8 cellular contexts compared by ENCODE assay signal in genomic region chr9:93143830-93144530, GRCh38. TPM values are rescaled to one million over a fixed set of nuclear protein-coding genes. Genes with fewer than 3 reads are reported as not detected.
A peak's percentile ranks its signal among the peaks of the same experiment; 100 is the strongest.
DNase-seq lines count a peak whose midpoint lies in the region; ATAC-seq and TF ChIP-seq lines count a peak whose summit lies in the region.

No MANE protein-coding gene starts in this region.

- no peaks in the 10 kb centered on the region for H3K27me3 ChIP-seq in psoas muscle (ENCODE audit: insufficient read depth in 3 of 3, low read length in 2 of 3)
- no peaks in the 10 kb centered on the region for H3K27me3 ChIP-seq in endodermal cell (ENCODE audit: control insufficient read depth, insufficient read depth, low read length, poor library complexity, severe bottlenecking)

- WGBS in psoas muscle, 3 donors = 17 to 30% (median 21%) methylated on average over 15 of the region's 15 CpGs
- 83 to 89% methylated on average over 8 to 13 of the region's 15 CpGs for WGBS in endodermal cell (ENCODE audit: insufficient coverage in 1 of 2, insufficient read length in 1 of 2), 2 experiments

- H3K9me3 Mint-ChIP-seq in endodermal cell = peaks cover 4% of the 10 kb centered on the region

- H3K4me1 ChIP-seq in psoas muscle (peaks cover 14% of the 10 kb centered on the region), endodermal cell (ENCODE audit: control insufficient read depth, insufficient read depth, low read length) (no peaks in the 10 kb centered on the region)

- H3K27me3 Mint-ChIP-seq in endodermal cell (ENCODE audit: insufficient read depth) = no peaks in the 10 kb centered on the region

- TF ChIP-seq CTCF in psoas muscle (IDR thresholded peaks at IDR 0.05) = no peak
- no peak for TF ChIP-seq CTCF in endodermal cell (conservative IDR thresholded peaks at IDR 0.05)

- H3K36me3 ChIP-seq in KOPT-K1 (ENCODE audit: insufficient read depth, low read length) = no peaks in the 10 kb centered on the region
- no peaks in the 10 kb centered on the region for H3K36me3 ChIP-seq in psoas muscle (ENCODE audit: insufficient read depth in 1 of 2, low read depth in 1 of 2)
- H3K36me3 ChIP-seq in endodermal cell (ENCODE audit: control insufficient read depth, insufficient read depth, low read length) = no peaks in the 10 kb centered on the region

- peak; percentile 73 to 85 (median 80) for ATAC-seq in psoas muscle

- no peak overlapping the region for H3K4me3 Mint-ChIP-seq in endodermal cell

- H3K27ac ChIP-seq in KOPT-K1 (ENCODE audit: low read depth, low read length, poor library complexity, severe bottlenecking) (peak overlapping the region; percentile 77), psoas muscle (peak overlapping the region; percentile 76), endodermal cell (ENCODE audit: low read depth, low read length) (no peak overlapping the region)

- peak; percentile 40 to 48 for DNase-seq in activated CD4-positive, alpha-beta T cell treated with anti-CD3 and anti-CD28 coated beads, Interleukin-2, amount 50 U/mL, for 48 hours
- DNase-seq in ecto neural progenitor cell (ENCODE audit: low spot score) (peak; percentile 42), psoas muscle (peak; percentile 40 to 83), endodermal cell (no peak), NCI-H526 treated with DMSO at 0.1 percent for 48 hours (lab: John Stamatoyannopoulos, UW) (no peak), NCI-H774 (lab: John Stamatoyannopoulos, UW) (no peak), NCI-H1105 treated with DMSO at 0.1 percent for 48 hours (lab: John Stamatoyannopoulos, UW) (no peak)

- H3K9ac ChIP-seq in endodermal cell (ENCODE audit: extremely low read depth, low read length, poor library complexity, severe bottlenecking) = no peak overlapping the region

- H3K9me3 ChIP-seq in KOPT-K1 (ENCODE audit: insufficient read depth, low read length, poor library complexity, severe bottlenecking) (no peaks in the 10 kb centered on the region), psoas muscle (no peaks in the 10 kb centered on the region), endodermal cell (ENCODE audit: control insufficient read depth, low read length) (no peaks in the 10 kb centered on the region)

- no peak overlapping the region for H3K27ac Mint-ChIP-seq in endodermal cell

- peaks cover 1% of the 10 kb centered on the region for H3K4me1 Mint-ChIP-seq in endodermal cell

- H3K4me3 ChIP-seq in psoas muscle (no peak overlapping the region), endodermal cell (ENCODE audit: low read length) (no peak overlapping the region)

- no peaks in the 10 kb centered on the region for H3K36me3 Mint-ChIP-seq in endodermal cell (ENCODE audit: low read depth)

- intact Hi-C loops in psoas muscle (cut with DNase I) = loop anchor here (2.0 to 5.0 kb wide), 2 partner anchors 31 to 37 kb away; no protein-coding TSS in a partner anchor

RNA-seq across cellular contexts. Expression of gene NINJ1, which starts 9.9 kb away (rescaled TPM):
- total RNA-seq in psoas muscle (10 to 100 TPM; 17.8 to 24.8 (median 21.2) TPM), endodermal cell (10 to 100 TPM; 24.2 to 32.0 TPM)
- 10 to 100 TPM; 19.2 to 40.1 (median 22.8) TPM for polyA plus RNA-seq in psoas muscle
- 29.8 TPM for polyA plus RNA-seq in endodermal cell (2013, experiment 1 of 2)
- polyA plus RNA-seq in endodermal cell (2013, experiment 2 of 2) = 28.4 TPM

RNA-seq across cellular contexts. Expression of gene WNK2, which starts 40.0 kb away (rescaled TPM):
- total RNA-seq in psoas muscle (10 to 100 TPM; 35.5 to 58.8 (median 43.0) TPM), endodermal cell (10 to 100 TPM; 46.1 to 48.8 TPM)
- 10 to 100 TPM in 2 of 3 donors, 1 to 10 TPM in 1; 8.1 to 22.5 (median 11.9) TPM for polyA plus RNA-seq in psoas muscle
- polyA plus RNA-seq in endodermal cell (2013, experiment 1 of 2) = 34.8 TPM
- polyA plus RNA-seq in endodermal cell (2013, experiment 2 of 2) = 29.3 TPM

RNA-seq across cellular contexts. Expression of gene CARD19, which starts 48.0 kb away (rescaled TPM):
- total RNA-seq in psoas muscle (10 to 100 TPM; 27.9 to 46.7 (median 38.2) TPM), endodermal cell (10 to 100 TPM; 16.4 to 21.9 TPM)
- polyA plus RNA-seq in psoas muscle = 10 to 100 TPM; 62.1 to 86.3 (median 66.1) TPM
- polyA plus RNA-seq in endodermal cell (2013, experiment 1 of 2) = 32.1 TPM
- 29.8 TPM for polyA plus RNA-seq in endodermal cell (2013, experiment 2 of 2)

Comparison
In these comparisons a context has a peak if more than half of its experiments do, and no peak if none do; other contexts are left out.
1. DNase-seq: peak in activated CD4-positive, alpha-beta T cell treated with anti-CD3 and anti-CD28 coated beads, Interleukin-2, amount 50 U/mL, for 48 hours (2 of 2), ecto neural progenitor cell (single experiment) and psoas muscle (2 of 2); none in endodermal cell (single experiment), NCI-H526 treated with DMSO at 0.1 percent for 48 hours (single experiment), NCI-H774 (single experiment) and NCI-H1105 treated with DMSO at 0.1 percent for 48 hours (single experiment).